In genomic region chr13:29193083-29193482, GRCh38 we compare ENCODE assay signal across 34 cellular contexts.
"Had no signal": no experiment of that assay in that cellular context is flagged by ENCODE, and none has a peak within 500 bp of the region (broad histone marks: within the 10 kb centered on the region; RNA-seq: fewer than 3 reads in every experiment).

No MANE protein-coding gene starts in this region.

- DNase-seq: activated B cell treated with CpG ODN at 0.5 μM for 24 hours; activated CD4-positive, alpha-beta memory T cell treated with anti-CD3 and anti-CD28 coated beads for 36 hours; activated CD4-positive, alpha-beta T cell treated with anti-CD3 and anti-CD28 coated beads for 4 hours; activated CD4-positive, alpha-beta T cell treated with anti-CD3 and anti-CD28 coated beads, Interleukin-2, amount 10 ng/mL, durations not matched to agents 24 days and 14 days; activated CD4-positive, alpha-beta T cell treated with anti-CD3 and anti-CD28 coated beads, Interleukin-2, amount 50 U/mL, for 1 hour; activated CD4-positive, alpha-beta T cell treated with anti-CD3 and anti-CD28 coated beads, Interleukin-2, amount 50 U/mL, for 4 hours; activated CD4-positive, CD25-positive, alpha-beta regulatory T cell treated with anti-CD3 and anti-CD28 coated beads, Interleukin-2, amount 50 U/mL, for 72 hours; activated CD8-positive, alpha-beta memory T cell treated with anti-CD3 and anti-CD28 coated beads, Interleukin-2, amount 50 U/mL, for 4 hours; activated CD8-positive, alpha-beta T cell treated with anti-CD3 and anti-CD28 coated beads for 36 hours; activated gamma-delta T cell; activated naive CD4-positive, alpha-beta T cell treated with anti-CD3 and anti-CD28 coated beads, Interleukin-2, amount 10 ng/mL, durations not matched to agents 7 days and 5 days; activated naive CD4-positive, alpha-beta T cell treated with Interleukin-2 at 50 U/mL for 16 hours; activated naive CD8-positive, alpha-beta T cell treated with anti-CD3 and anti-CD28 coated beads, Interleukin-2, amount 10 ng/mL, durations not matched to agents 7 days and 5 days; activated naive CD8-positive, alpha-beta T cell treated with anti-CD3 and anti-CD28 coated beads, Interleukin-2, amount 50 U/mL, for 24 hours; activated T-cell treated with anti-CD3 and anti-CD28 coated beads for 4 hours; activated T-cell treated with anti-CD3 and anti-CD28 coated beads, Interleukin-2, amount 50 U/mL, for 1 hour; activated T-cell treated with anti-CD3 and anti-CD28 coated beads, Interleukin-2, amount 50 U/mL, for 4 hours; activated T-cell treated with anti-CD3 and anti-CD28 coated beads, Interleukin-2, amount 50 U/mL, for 72 hours; amygdala; anterior cingulate cortex; caudate nucleus; cerebellar nuclear complex; T-helper 2 cell; T-helper 9 cell had no signal

- H3K27ac Mint-ChIP-seq: activated B cell treated with CpG ODN at 0.5 μM for 24 hours; activated CD4-positive, alpha-beta memory T cell treated with anti-CD3 and anti-CD28 coated beads for 36 hours; activated CD4-positive, alpha-beta T cell treated with anti-CD3 and anti-CD28 coated beads, Interleukin-2, amount 10 ng/mL, durations not matched to agents 24 days and 14 days; activated CD8-positive, alpha-beta T cell treated with anti-CD3 and anti-CD28 coated beads for 36 hours; activated naive CD4-positive, alpha-beta T cell treated with anti-CD3 and anti-CD28 coated beads, Interleukin-2, amount 10 ng/mL, durations not matched to agents 7 days and 5 days; activated naive CD4-positive, alpha-beta T cell treated with anti-CD3 and anti-CD28 coated beads, Interleukin-2, amount 50 U/mL, for 24 hours; activated naive CD8-positive, alpha-beta T cell; activated naive CD8-positive, alpha-beta T cell treated with anti-CD3 and anti-CD28 coated beads, Interleukin-2, amount 10 ng/mL, durations not matched to agents 7 days and 5 days; activated naive CD8-positive, alpha-beta T cell treated with anti-CD3 and anti-CD28 coated beads, Interleukin-2, amount 50 U/mL, for 24 hours; activated T-cell treated with anti-CD3 and anti-CD28 coated beads, Interleukin-2, amount 50 U/mL, for 72 hours; activated T-helper 1 cell treated with anti-CD3 and anti-CD28 coated beads, Interleukin-12 subunit alpha, Interleukin-12 subunit beta, Interleukin-2, Interleukin-4 antibody, amounts not matched to agents 30 ng/mL and 10 ng/mL and 1 ng/mL, durations not matched to agents 14 hours and 24 hours and 36 hours; activated T-helper 17 cell treated with anti-CD3 and anti-CD28 coated beads, Interleukin-2, amount 50 U/mL, for 72 hours; brain; T-helper 2 cell treated with Interferon-gamma antibody and Interleukin-4, amounts not matched to agents 5 μg/mL and 100 μg/mL, for 36 hours had no signal

- H3K27me3 ChIP-seq: ascending aorta, cardiac muscle cell had no signal

- ATAC-seq: activated CD8-positive, alpha-beta T cell treated with anti-CD3 and anti-CD28 coated beads for 36 hours; activated naive CD8-positive, alpha-beta T cell treated with anti-CD3 and anti-CD28 coated beads, Interleukin-2, amount 50 U/mL, for 24 hours; activated T-cell treated with anti-CD3 and anti-CD28 coated beads, Interleukin-2, amount 50 U/mL, for 4 hours; activated T-cell treated with anti-CD3 and anti-CD28 coated beads, Interleukin-2, amount 50 U/mL, for 72 hours; activated T-helper 17 cell treated with anti-CD3 and anti-CD28 coated beads, Interleukin-2, amount 50 U/mL, for 72 hours had no signal

- H3K36me3 Mint-ChIP-seq: activated naive CD4-positive, alpha-beta T cell treated with anti-CD3 and anti-CD28 coated beads, Interleukin-2, amount 10 ng/mL, durations not matched to agents 7 days and 5 days; activated naive CD4-positive, alpha-beta T cell treated with anti-CD3 and anti-CD28 coated beads, Interleukin-2, amount 50 U/mL, for 24 hours; activated naive CD8-positive, alpha-beta T cell; activated naive CD8-positive, alpha-beta T cell treated with anti-CD3 and anti-CD28 coated beads, Interleukin-2, amount 10 ng/mL, durations not matched to agents 7 days and 5 days; brain had no signal

- H3K36me3 ChIP-seq: ascending aorta, cardiac muscle cell had no signal

- H3K4me1 ChIP-seq: ascending aorta had no signal

- H3K4me3 Mint-ChIP-seq: activated B cell treated with CpG ODN at 0.5 μM for 24 hours; activated CD4-positive, alpha-beta memory T cell treated with anti-CD3 and anti-CD28 coated beads for 36 hours; activated CD4-positive, alpha-beta T cell treated with anti-CD3 and anti-CD28 coated beads, Interleukin-2, amount 10 ng/mL, durations not matched to agents 24 days and 14 days; activated CD8-positive, alpha-beta T cell treated with anti-CD3 and anti-CD28 coated beads for 36 hours; activated naive CD4-positive, alpha-beta T cell treated with anti-CD3 and anti-CD28 coated beads, Interleukin-2, amount 10 ng/mL, durations not matched to agents 7 days and 5 days; activated naive CD4-positive, alpha-beta T cell treated with anti-CD3 and anti-CD28 coated beads, Interleukin-2, amount 50 U/mL, for 24 hours; activated naive CD8-positive, alpha-beta T cell; activated naive CD8-positive, alpha-beta T cell treated with anti-CD3 and anti-CD28 coated beads, Interleukin-2, amount 10 ng/mL, durations not matched to agents 7 days and 5 days; activated naive CD8-positive, alpha-beta T cell treated with anti-CD3 and anti-CD28 coated beads, Interleukin-2, amount 50 U/mL, for 24 hours; activated T-cell treated with anti-CD3 and anti-CD28 coated beads, Interleukin-2, amount 50 U/mL, for 4 hours; activated T-cell treated with anti-CD3 and anti-CD28 coated beads, Interleukin-2, amount 50 U/mL, for 72 hours; activated T-helper 1 cell treated with anti-CD3 and anti-CD28 coated beads, Interleukin-12 subunit alpha, Interleukin-12 subunit beta, Interleukin-2, Interleukin-4 antibody, amounts not matched to agents 30 ng/mL and 10 ng/mL and 1 ng/mL, durations not matched to agents 14 hours and 24 hours and 36 hours; activated T-helper 17 cell treated with anti-CD3 and anti-CD28 coated beads, Interleukin-2, amount 50 U/mL, for 72 hours; brain; central memory CD8-positive, alpha-beta T cell; T-helper 2 cell treated with Interferon-gamma antibody and Interleukin-4, amounts not matched to agents 5 μg/mL and 100 μg/mL, for 36 hours had no signal

- H3K27ac ChIP-seq: ascending aorta, cardiac muscle cell, VCaP had no signal

- H3K4me3 ChIP-seq: ascending aorta, cardiac muscle cell had no signal

- H3K27me3 Mint-ChIP-seq: activated B cell treated with CpG ODN at 0.5 μM for 24 hours; activated CD4-positive, alpha-beta memory T cell treated with anti-CD3 and anti-CD28 coated beads for 36 hours; activated CD4-positive, alpha-beta T cell treated with anti-CD3 and anti-CD28 coated beads, Interleukin-2, amount 10 ng/mL, durations not matched to agents 24 days and 14 days; activated CD8-positive, alpha-beta T cell treated with anti-CD3 and anti-CD28 coated beads for 36 hours; activated naive CD4-positive, alpha-beta T cell treated with anti-CD3 and anti-CD28 coated beads, Interleukin-2, amount 10 ng/mL, durations not matched to agents 7 days and 5 days; activated naive CD4-positive, alpha-beta T cell treated with anti-CD3 and anti-CD28 coated beads, Interleukin-2, amount 50 U/mL, for 24 hours; activated naive CD8-positive, alpha-beta T cell; activated naive CD8-positive, alpha-beta T cell treated with anti-CD3 and anti-CD28 coated beads, Interleukin-2, amount 10 ng/mL, durations not matched to agents 7 days and 5 days; activated T-helper 17 cell treated with anti-CD3 and anti-CD28 coated beads, Interleukin-2, amount 50 U/mL, for 72 hours; central memory CD8-positive, alpha-beta T cell had no signal

- H3K4me1 Mint-ChIP-seq: activated CD4-positive, alpha-beta T cell treated with anti-CD3 and anti-CD28 coated beads, Interleukin-2, amount 10 ng/mL, durations not matched to agents 24 days and 14 days; activated naive CD4-positive, alpha-beta T cell treated with anti-CD3 and anti-CD28 coated beads, Interleukin-2, amount 10 ng/mL, durations not matched to agents 7 days and 5 days; activated naive CD4-positive, alpha-beta T cell treated with anti-CD3 and anti-CD28 coated beads, Interleukin-2, amount 50 U/mL, for 24 hours; activated naive CD8-positive, alpha-beta T cell treated with anti-CD3 and anti-CD28 coated beads, Interleukin-2, amount 10 ng/mL, durations not matched to agents 7 days and 5 days; activated naive CD8-positive, alpha-beta T cell treated with anti-CD3 and anti-CD28 coated beads, Interleukin-2, amount 50 U/mL, for 24 hours; activated T-helper 17 cell treated with anti-CD3 and anti-CD28 coated beads, Interleukin-2, amount 50 U/mL, for 72 hours; brain; central memory CD8-positive, alpha-beta T cell had no signal
